In the genomic region with DNA sequence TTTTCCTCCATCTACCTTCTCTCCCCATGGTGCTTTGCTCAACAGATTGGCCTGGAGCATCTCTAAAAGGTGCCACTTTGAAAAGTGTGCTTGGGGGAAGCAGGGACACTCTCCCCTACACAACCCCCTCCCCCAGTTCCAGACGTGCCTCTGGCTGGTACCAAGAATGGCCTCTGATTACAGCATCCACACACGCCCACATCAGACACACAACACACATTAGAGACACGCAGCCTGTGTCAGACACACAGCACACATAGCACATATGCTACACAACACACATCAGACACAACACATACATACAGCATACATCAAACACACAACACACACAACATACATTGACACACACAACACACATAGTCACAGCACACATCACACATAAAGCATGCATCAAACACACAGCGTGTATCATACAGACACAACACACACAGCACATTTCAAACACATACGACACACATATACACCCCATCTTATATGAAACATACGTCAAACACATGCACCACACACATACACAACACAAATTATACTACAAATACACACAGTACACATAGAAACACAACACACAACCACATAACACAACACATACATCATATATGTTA, we compare ENCODE assay signal across 22 cellular contexts.
A peak's percentile ranks its signal among the peaks of the same experiment; 100 is the strongest.
DNase-seq lines count a peak whose midpoint lies in the region; ATAC-seq and TF ChIP-seq lines count a peak whose summit lies in the region.
"Had no signal": no experiment of that assay in that cellular context is flagged by ENCODE, and none has a peak within 500 bp of the region (broad histone marks: within the 10 kb centered on the region; RNA-seq: fewer than 3 reads in every experiment).

No MANE protein-coding gene starts in this region.

- 81 to 88% methylated on average over 6 of the region's 6 CpGs for WGBS in lower leg skin, 2 donors

- H3K27me3 ChIP-seq in neural progenitor cell, result no peaks in the 10 kb centered on the region
- no peaks in the 10 kb centered on the region for H3K27me3 ChIP-seq in upper lobe of right lung
- H3K27me3 ChIP-seq: BE2C had no signal

- no peak overlapping the region for H3K4me3 ChIP-seq in coronary artery
- H3K4me3 ChIP-seq in neural progenitor cell, result no peak overlapping the region
- H3K4me3 ChIP-seq in upper lobe of right lung, result no peak overlapping the region
- no peak overlapping the region for H3K4me3 ChIP-seq in lower leg skin (ENCODE audit: low read depth, poor library complexity, severe bottlenecking)
- H3K4me3 ChIP-seq: SK-N-MC had no signal

- TF ChIP-seq POLR2A in lower leg skin (IDR thresholded peaks at IDR 0.05), result no peak

- H3K27me3 Mint-ChIP-seq in activated CD8-positive, alpha-beta T cell treated with anti-CD3 and anti-CD28 coated beads for 36 hours, result peaks cover under 1% of the 10 kb centered on the region
- H3K27me3 Mint-ChIP-seq in activated CD8-positive, alpha-beta T cell treated with anti-CD3 and anti-CD28 coated beads, Interleukin-2, amount 10 ng/mL, durations not matched to agents 7 days and 5 days (ENCODE audit: low read depth), result no peaks in the 10 kb centered on the region
- H3K27me3 Mint-ChIP-seq in neural progenitor cell (ENCODE audit: insufficient read depth, low read depth), result peaks cover 8% of the 10 kb centered on the region
- H3K27me3 Mint-ChIP-seq: activated naive CD4-positive, alpha-beta T cell treated with anti-CD3 and anti-CD28 coated beads, Interleukin-2, amount 50 U/mL, for 24 hours had no signal

- H3K9ac ChIP-seq in neural progenitor cell, result no peak overlapping the region
- H3K9ac ChIP-seq: parathyroid adenoma had no signal

- ATAC-seq in activated CD8-positive, alpha-beta T cell treated with anti-CD3 and anti-CD28 coated beads for 36 hours, result no peak
- ATAC-seq in activated CD8-positive, alpha-beta T cell treated with anti-CD3 and anti-CD28 coated beads, Interleukin-2, amount 10 ng/mL, durations not matched to agents 7 days and 5 days, result no peak
- ATAC-seq in upper lobe of right lung, result no peak
- no peak for ATAC-seq in GM21717 (IDR thresholded peaks at IDR 0.05; ENCODE audit: unreplicated experiment)
- ATAC-seq: activated T-cell treated with anti-CD3 and anti-CD28 coated beads, Interleukin-2, amount 50 U/mL, for 4 hours had no signal

- H3K4me1 ChIP-seq in neural progenitor cell, result peaks cover 25% of the 10 kb centered on the region
- H3K4me1 ChIP-seq in upper lobe of right lung, result peaks cover 36% of the 10 kb centered on the region

- H3K4me2 ChIP-seq in neural progenitor cell, result no peak overlapping the region

- POLR2A ChIA-PET in activated CD8-positive, alpha-beta T cell treated with anti-CD3 and anti-CD28 coated beads for 36 hours (lab: Charles Lee), result interaction anchor here (1.0 kb wide), 2 partner anchors 10 to 12 kb away, joined by 4 to 5 read pairs; no protein-coding TSS in a partner anchor
- POLR2A ChIA-PET in activated CD8-positive, alpha-beta T cell treated with anti-CD3 and anti-CD28 coated beads, Interleukin-2, amount 10 ng/mL, durations not matched to agents 7 days and 5 days (lab: Charles Lee), result no interaction called here

- H3K4me3 Mint-ChIP-seq in activated CD8-positive, alpha-beta T cell treated with anti-CD3 and anti-CD28 coated beads for 36 hours, result no peak overlapping the region
- no peak overlapping the region for H3K4me3 Mint-ChIP-seq in activated CD8-positive, alpha-beta T cell treated with anti-CD3 and anti-CD28 coated beads, Interleukin-2, amount 10 ng/mL, durations not matched to agents 7 days and 5 days
- no peak overlapping the region for H3K4me3 Mint-ChIP-seq in neural progenitor cell
- H3K4me3 Mint-ChIP-seq: activated naive CD4-positive, alpha-beta T cell treated with anti-CD3 and anti-CD28 coated beads, Interleukin-2, amount 50 U/mL, for 24 hours; activated T-cell treated with anti-CD3 and anti-CD28 coated beads, Interleukin-2, amount 50 U/mL, for 4 hours had no signal

- CTCF ChIA-PET in activated CD8-positive, alpha-beta T cell treated with anti-CD3 and anti-CD28 coated beads for 36 hours (lab: Charles Lee), result interaction anchor here (2.1 kb wide), 1 partner anchor 22 kb away, joined by 10 read pairs; no protein-coding TSS in a partner anchor
- CTCF ChIA-PET in activated CD8-positive, alpha-beta T cell treated with anti-CD3 and anti-CD28 coated beads, Interleukin-2, amount 10 ng/mL, durations not matched to agents 7 days and 5 days (lab: Charles Lee), result no interaction called here

- peak overlapping the region; percentile 5 for H3K27ac Mint-ChIP-seq in activated CD8-positive, alpha-beta T cell treated with anti-CD3 and anti-CD28 coated beads for 36 hours
- no peak overlapping the region for H3K27ac Mint-ChIP-seq in activated CD8-positive, alpha-beta T cell treated with anti-CD3 and anti-CD28 coated beads, Interleukin-2, amount 10 ng/mL, durations not matched to agents 7 days and 5 days
- H3K27ac Mint-ChIP-seq in neural progenitor cell, result peak overlapping the region; percentile 29
- H3K27ac Mint-ChIP-seq: activated naive CD4-positive, alpha-beta T cell treated with anti-CD3 and anti-CD28 coated beads, Interleukin-2, amount 50 U/mL, for 24 hours had no signal

- no peak for DNase-seq in activated CD8-positive, alpha-beta T cell treated with anti-CD3 and anti-CD28 coated beads for 36 hours
- no peak for DNase-seq in activated CD8-positive, alpha-beta T cell treated with anti-CD3 and anti-CD28 coated beads, Interleukin-2, amount 10 ng/mL, durations not matched to agents 7 days and 5 days
- DNase-seq in coronary artery (ENCODE audit: low spot score), result no peak
- DNase-seq in neural progenitor cell (ENCODE audit: low spot score), result no peak
- peak; percentile 5 for DNase-seq in upper lobe of right lung
- no peak for DNase-seq in SIG-M5 treated with dmso at 0.1 percent for 504 hours (lab: John Stamatoyannopoulos, UW; ENCODE audit: unreplicated experiment)
- DNase-seq in lower leg skin (ENCODE audit: low spot score in 2 of 2), result no peak
- DNase-seq: activated T-cell treated with anti-CD3 and anti-CD28 coated beads, Interleukin-2, amount 50 U/mL, for 4 hours; BE2C; COR-L47; cortex of kidney; DND-41; H7; NCI-H1105; NCI-H2081; NCI-H510A; stimulated activated CD4-positive, alpha-beta T cell treated with anti-CD3 and anti-CD28 coated beads, Interleukin-1b, Interleukin-23, amount 100 ng/mL, for 48 hours; stimulated activated naive CD4-positive, alpha-beta T cell had no signal

- H3F3A ChIP-seq in neural progenitor cell (ENCODE audit: low read depth), result peaks cover 7% of the 10 kb centered on the region

- no peaks in the 10 kb centered on the region for H3K79me2 ChIP-seq in neural progenitor cell (ENCODE audit: low read depth)
- H3K79me2 ChIP-seq: parathyroid adenoma had no signal

- no peaks in the 10 kb centered on the region for H3K36me3 ChIP-seq in neural progenitor cell
- H3K36me3 ChIP-seq in upper lobe of right lung, result no peaks in the 10 kb centered on the region
- H3K36me3 ChIP-seq: BE2C had no signal

- H2AFZ ChIP-seq in neural progenitor cell (replicated peaks), result no peak overlapping the region
- H2AFZ ChIP-seq: parathyroid adenoma had no signal

- TF ChIP-seq CTCF in activated CD8-positive, alpha-beta T cell treated with anti-CD3 and anti-CD28 coated beads for 36 hours (IDR thresholded peaks at IDR 0.05), result no peak
- TF ChIP-seq CTCF in coronary artery (IDR thresholded peaks at IDR 0.05), result no peak
- no peak for TF ChIP-seq CTCF in neural progenitor cell (IDR thresholded peaks at IDR 0.05)
- no peak for TF ChIP-seq CTCF in upper lobe of right lung (IDR thresholded peaks at IDR 0.05)
- TF ChIP-seq CTCF in lower leg skin (IDR thresholded peaks at IDR 0.05), result no peak

- no peaks in the 10 kb centered on the region for H3K9me3 Mint-ChIP-seq in activated CD8-positive, alpha-beta T cell treated with anti-CD3 and anti-CD28 coated beads for 36 hours
- no peaks in the 10 kb centered on the region for H3K9me3 Mint-ChIP-seq in activated CD8-positive, alpha-beta T cell treated with anti-CD3 and anti-CD28 coated beads, Interleukin-2, amount 10 ng/mL, durations not matched to agents 7 days and 5 days (ENCODE audit: insufficient read depth)
- no peaks in the 10 kb centered on the region for H3K9me3 Mint-ChIP-seq in neural progenitor cell
- H3K9me3 Mint-ChIP-seq: activated naive CD4-positive, alpha-beta T cell treated with anti-CD3 and anti-CD28 coated beads, Interleukin-2, amount 50 U/mL, for 24 hours; activated T-cell treated with anti-CD3 and anti-CD28 coated beads, Interleukin-2, amount 50 U/mL, for 4 hours had no signal

- intact Hi-C loops in activated CD8-positive, alpha-beta T cell treated with anti-CD3 and anti-CD28 coated beads for 36 hours (cut with micrococcal nuclease), result no loop called here
- intact Hi-C loops in upper lobe of right lung (cut with DNase I) (no loop called here), lower leg skin (cut with DNase I; ENCODE audit: low total_unique reads) (no loop called here)

- peaks cover 36% of the 10 kb centered on the region for H3K4me1 Mint-ChIP-seq in activated CD8-positive, alpha-beta T cell treated with anti-CD3 and anti-CD28 coated beads for 36 hours (ENCODE audit: low read depth)
- H3K4me1 Mint-ChIP-seq in activated CD8-positive, alpha-beta T cell treated with anti-CD3 and anti-CD28 coated beads, Interleukin-2, amount 10 ng/mL, durations not matched to agents 7 days and 5 days (ENCODE audit: low read depth), result no peaks in the 10 kb centered on the region
- H3K4me1 Mint-ChIP-seq in neural progenitor cell, result peaks cover 43% of the 10 kb centered on the region

- no peaks in the 10 kb centered on the region for H4K20me1 ChIP-seq in neural progenitor cell (ENCODE audit: low read depth)

- no peaks in the 10 kb centered on the region for H3K36me3 Mint-ChIP-seq in activated CD8-positive, alpha-beta T cell treated with anti-CD3 and anti-CD28 coated beads for 36 hours (ENCODE audit: low read depth)
- no peaks in the 10 kb centered on the region for H3K36me3 Mint-ChIP-seq in activated CD8-positive, alpha-beta T cell treated with anti-CD3 and anti-CD28 coated beads, Interleukin-2, amount 10 ng/mL, durations not matched to agents 7 days and 5 days (ENCODE audit: low read depth)
- no peaks in the 10 kb centered on the region for H3K36me3 Mint-ChIP-seq in neural progenitor cell
- H3K36me3 Mint-ChIP-seq: activated naive CD4-positive, alpha-beta T cell treated with anti-CD3 and anti-CD28 coated beads, Interleukin-2, amount 50 U/mL, for 24 hours had no signal

- no peaks in the 10 kb centered on the region for H3K9me3 ChIP-seq in neural progenitor cell (ENCODE audit: low read depth)
- H3K9me3 ChIP-seq in upper lobe of right lung, result no peaks in the 10 kb centered on the region
- H3K9me3 ChIP-seq: BE2C had no signal

- H3K27ac ChIP-seq in coronary artery (peak overlapping the region; percentile 66 to 89), neural progenitor cell (no peak overlapping the region), upper lobe of right lung (no peak overlapping the region)
- H3K27ac ChIP-seq: parathyroid adenoma, SK-N-MC had no signal

Comparison
In these comparisons a context has a peak if more than half of its experiments do, and no peak if none do; other contexts are left out.
1. H3K27ac ChIP-seq: peak in coronary artery (2 of 2); none in neural progenitor cell (single experiment) and upper lobe of right lung (single experiment).